In genomic region chr21:42084079-42084478, GRCh38 we compare ENCODE assay signal across 19 cellular contexts. TPM values are rescaled to one million over a fixed set of nuclear protein-coding genes. Genes with fewer than 3 reads are reported as not detected.
A peak's percentile ranks its signal among the peaks of the same experiment; 100 is the strongest.
DNase-seq lines count a peak whose midpoint lies in the region; ATAC-seq and TF ChIP-seq lines count a peak whose summit lies in the region.
"Had no signal": no experiment of that assay in that cellular context is flagged by ENCODE, and none has a peak within 500 bp of the region (broad histone marks: within the 10 kb centered on the region; RNA-seq: fewer than 3 reads in every experiment).

No MANE protein-coding gene starts in this region.

- H3K9ac ChIP-seq in mesenchymal stem cell (ENCODE audit: low read length) = no peak overlapping the region

- no peak overlapping the region for H3K4ac ChIP-seq in mesenchymal stem cell (ENCODE audit: low read depth in 1 of 2, low read length in 2 of 2)

- H3K27ac ChIP-seq in VCaP (peak overlapping the region; percentile 33; the same call in 1 of the 2 replicates), mesenchymal stem cell (ENCODE audit: low read length, poor library complexity, severe bottlenecking) (no peak overlapping the region)

- H4K8ac ChIP-seq in mesenchymal stem cell (ENCODE audit: low read length) = no peak overlapping the region

- peak overlapping the region; percentile 32 for H2BK15ac ChIP-seq in mesenchymal stem cell (ENCODE audit: low read depth, poor library complexity, severe bottlenecking)

- no peak overlapping the region for H3K4me2 ChIP-seq in mesenchymal stem cell (ENCODE audit: low read length, poor library complexity, severe bottlenecking)
- H3K4me2 ChIP-seq: GM23338 had no signal

- H3K4me3 ChIP-seq in mesenchymal stem cell (ENCODE audit: insufficient read depth in 1 of 2, low read depth in 1 of 2, low read length in 2 of 2) = no peak overlapping the region
- H3K4me3 ChIP-seq: GM23338, HAP-1 had no signal

- peaks cover 0 to 16% of the 10 kb centered on the region in 2 experiments for H3K27me3 ChIP-seq in mesenchymal stem cell (ENCODE audit: control insufficient read depth in 1 of 2, insufficient read depth in 1 of 2, low read length in 2 of 2)

- H3K23ac ChIP-seq in mesenchymal stem cell (ENCODE audit: low read length in 2 of 2) = no peak overlapping the region

- 90% methylated on average over 12 of the region's 12 CpGs for WGBS in mesenchymal stem cell

- H2AFZ ChIP-seq in mesenchymal stem cell (ENCODE audit: low read depth, low read length) = no peak overlapping the region
- H2AFZ ChIP-seq: GM23338 had no signal

- H3K4me1 ChIP-seq in mesenchymal stem cell (ENCODE audit: control insufficient read depth, insufficient read depth, low read depth, low read length) = peaks cover 13% of the 10 kb centered on the region
- H3K4me1 ChIP-seq: HAP-1 had no signal

- intact Hi-C loops in posterior vena cava (cut with DNase I) = no loop called here

- ATAC-seq in GM21529 (IDR thresholded peaks at IDR 0.05; ENCODE audit: unreplicated experiment) (no peak), GM18867 (IDR thresholded peaks at IDR 0.05; ENCODE audit: unreplicated experiment) (no peak)
- ATAC-seq: GM23338 had no signal

- H2BK5ac ChIP-seq in mesenchymal stem cell (ENCODE audit: low read depth, low read length, poor library complexity, severe bottlenecking) = no peak overlapping the region

- TF ChIP-seq CTCF in VCaP (conservative IDR thresholded peaks at IDR 0.05) = no peak

- H2BK12ac ChIP-seq in mesenchymal stem cell (ENCODE audit: low read length in 2 of 2) = no peak overlapping the region

- no peaks in the 10 kb centered on the region for H3K36me3 ChIP-seq in mesenchymal stem cell (ENCODE audit: control insufficient read depth in 1 of 2, insufficient read depth in 2 of 2, low read depth in 1 of 2, low read length in 2 of 2)
- H3K36me3 ChIP-seq: HAP-1 had no signal

- H3K18ac ChIP-seq in mesenchymal stem cell (ENCODE audit: low read depth in 1 of 2, low read length in 2 of 2) = no peak overlapping the region

- H3K14ac ChIP-seq in mesenchymal stem cell (ENCODE audit: low read length in 2 of 2) = no peak overlapping the region

- H3K9me3 ChIP-seq in mesenchymal stem cell (ENCODE audit: control insufficient read depth, low read length) = no peaks in the 10 kb centered on the region
- H3K9me3 ChIP-seq: HAP-1 had no signal

- H4K91ac ChIP-seq in mesenchymal stem cell (ENCODE audit: low read length) = peak overlapping the region; percentile 31

- H2BK120ac ChIP-seq in mesenchymal stem cell (ENCODE audit: low read depth, low read length) = no peak overlapping the region

- no peak overlapping the region for H2AK5ac ChIP-seq in mesenchymal stem cell (ENCODE audit: low read length, severe bottlenecking)

- DNase-seq in mesenchymal stem cell = no peak
- DNase-seq in posterior vena cava (ENCODE audit: low spot score) = peak; percentile 62
- no peak for DNase-seq in NCI-H2029 (lab: John Stamatoyannopoulos, UW)
- DNase-seq: C1 segment of cervical spinal cord; Calu3; CD4-positive, alpha-beta memory T cell; COR-L47; DMS53; DMS79 treated with DMSO at 0.1 percent for 48 hours; GF-D8; HFFc6 had no signal

- H3K79me1 ChIP-seq in mesenchymal stem cell (replicated peaks; ENCODE audit: low read length, poor library complexity, severe bottlenecking) = no peaks in the 10 kb centered on the region

RNA-seq across cellular contexts. Expression of gene UMODL1, which starts 13.0 kb away (rescaled TPM):
- 0.07 TPM for polyA plus RNA-seq in mesenchymal stem cell (2013, experiment 1 of 2)
- 0.07 TPM for polyA plus RNA-seq in mesenchymal stem cell (2013, experiment 2 of 2)
- not detected for total RNA-seq in posterior vena cava
- total RNA-seq: A172, A673, Calu3, G401, GM23338, HFFc6 had no signal
- polyA plus RNA-seq: GM23338 had no signal
